In genomic region chr14:64324461-64325255, GRCh38 we compare ENCODE assay signal across 13 cellular contexts. TPM values are rescaled to one million over a fixed set of nuclear protein-coding genes. Genes with fewer than 3 reads are reported as not detected.
DNase-seq lines count a peak whose midpoint lies in the region; ATAC-seq and TF ChIP-seq lines count a peak whose summit lies in the region.
"Had no signal": no experiment of that assay in that cellular context is flagged by ENCODE, and none has a peak within 500 bp of the region (broad histone marks: within the 10 kb centered on the region; RNA-seq: fewer than 3 reads in every experiment).

No MANE protein-coding gene starts in this region.

- no peak overlapping the region for H2BK5ac ChIP-seq in trophoblast cell (ENCODE audit: low read depth, low read length, poor library complexity)

- H3K36me3 ChIP-seq in HCT116 (ENCODE audit: control insufficient read depth in 1 of 2, insufficient read depth in 2 of 2, low read length in 2 of 2) (no peaks in the 10 kb centered on the region), SJCRH30 (no peaks in the 10 kb centered on the region), trophoblast cell (ENCODE audit: control insufficient read depth in 1 of 2, insufficient read depth in 2 of 2, low read length in 2 of 2) (no peaks in the 10 kb centered on the region)
- H3K36me3 ChIP-seq: tibial nerve had no signal

- no peak for TF ChIP-seq RAD21 in HCT116 (IDR thresholded peaks at IDR 0.05; ENCODE audit: low read depth)

- H3K4ac ChIP-seq in trophoblast cell (ENCODE audit: low read depth, low read length): no peak overlapping the region

- H3K4me1 ChIP-seq in HCT116 (ENCODE audit: control insufficient read depth in 1 of 2, insufficient read depth in 2 of 2, low read length in 2 of 2) (peaks cover 9 to 10% of the 10 kb centered on the region in 2 experiments), SJCRH30 (peaks cover 11% of the 10 kb centered on the region), trophoblast cell (ENCODE audit: control insufficient read depth in 1 of 2, insufficient read depth in 2 of 2, low read length in 2 of 2) (no peaks in the 10 kb centered on the region)
- H3K4me1 ChIP-seq: tibial nerve had no signal

- peak; percentile 12 for DNase-seq in AG08396 (ENCODE audit: low spot score)
- no peak for DNase-seq in HCT116 (ENCODE audit: low read depth, low spot score)
- peak in 1 of 2 experiments; percentile 57 for DNase-seq in SJCRH30
- peak; percentile 10 for DNase-seq in fibroblast of the conjunctiva (ENCODE audit: low read depth)
- no peak for DNase-seq in NCI-H774 (lab: John Stamatoyannopoulos, UW)
- DNase-seq in cortex of kidney (lab: John Stamatoyannopoulos, UW): no peak
- no peak for DNase-seq in trophoblast cell
- DNase-seq: CD4-positive, CD25-positive, alpha-beta regulatory T cell; effector CD4-positive, alpha-beta T cell; NCI-H1092 treated with DMSO at 0.1 percent for 48 hours; right cardiac atrium had no signal

- H3K18ac ChIP-seq in trophoblast cell (ENCODE audit: low read length): no peak overlapping the region

- H2BK120ac ChIP-seq in trophoblast cell (ENCODE audit: insufficient read depth, low read length, poor library complexity): no peak overlapping the region

- H3K79me1 ChIP-seq in trophoblast cell (ENCODE audit: low read length): no peaks in the 10 kb centered on the region

- no peaks in the 10 kb centered on the region for H4K20me1 ChIP-seq in HCT116 (ENCODE audit: insufficient read depth)

- no peak overlapping the region for H4K12ac ChIP-seq in trophoblast cell (ENCODE audit: low read depth, low read length)

- H2BK12ac ChIP-seq in trophoblast cell (ENCODE audit: low read length): no peak overlapping the region

- RAD21 ChIA-PET in HCT116 (lab: Charles Lee; ENCODE audit: low non-redundant PET in 1 of 2, low total read pairs in 2 of 2, uncharacterized antibody in 2 of 2, unreplicated experiment in 2 of 2): no interaction called here

- H3K27me3 ChIP-seq in HCT116 (ENCODE audit: insufficient read depth, low read length) (no peaks in the 10 kb centered on the region), SJCRH30 (no peaks in the 10 kb centered on the region), trophoblast cell (ENCODE audit: insufficient read depth, low read length) (no peaks in the 10 kb centered on the region)
- H3K27me3 ChIP-seq: tibial nerve had no signal

- CTCF ChIA-PET in HCT116 (lab: Charles Lee): no interaction called here

- H3K79me2 ChIP-seq in HCT116 (ENCODE audit: insufficient read depth, low read length) (no peaks in the 10 kb centered on the region), trophoblast cell (ENCODE audit: control insufficient read depth, insufficient read depth, low read length, poor library complexity) (no peaks in the 10 kb centered on the region)

- no TSS peak for BruUV-seq in HCT116 (replicated peaks; lab: Mats Ljungman, UMichigan)

- H3K23ac ChIP-seq in trophoblast cell (ENCODE audit: low read length): no peak overlapping the region

- H3K9me3 ChIP-seq in HCT116 (ENCODE audit: control insufficient read depth in 1 of 2, insufficient read depth in 1 of 2, low read depth in 1 of 2, low read length in 2 of 2) (no peaks in the 10 kb centered on the region), SJCRH30 (replicated peaks) (no peaks in the 10 kb centered on the region), trophoblast cell (ENCODE audit: insufficient read depth, low read depth, low read length) (no peaks in the 10 kb centered on the region)
- H3K9me3 ChIP-seq: tibial nerve had no signal

- WGBS in trophoblast cell (ENCODE audit: extremely low coverage, insufficient coverage, insufficient read length): no CpG with 5 or more reads among the region's 2 CpGs

- H3K4me3 ChIP-seq in HCT116 (replicated peaks in 1 of 2; ENCODE audit: low read depth in 1 of 2, low read length in 2 of 2) (no peak overlapping the region), SJCRH30 (no peak overlapping the region), trophoblast cell (ENCODE audit: low read depth, low read length) (no peak overlapping the region)
- H3K4me3 ChIP-seq: tibial nerve had no signal

- H2AK5ac ChIP-seq in trophoblast cell (ENCODE audit: low read length): no peak overlapping the region

- no peak overlapping the region for H4K91ac ChIP-seq in trophoblast cell (ENCODE audit: low read depth, low read length)

- H3K14ac ChIP-seq in trophoblast cell (ENCODE audit: low read length): no peak overlapping the region

- peak overlapping the region; percentile 23 for H3K4me2 ChIP-seq in HCT116 (ENCODE audit: low read length)
- H3K4me2 ChIP-seq in trophoblast cell (ENCODE audit: low read length): no peak overlapping the region

- ATAC-seq in HCT116: peak; percentile 53; the same call in 1 of the 2 replicates
- ATAC-seq in HG03025 (IDR thresholded peaks at IDR 0.05; ENCODE audit: low FRiP score, unreplicated experiment): no peak
- ATAC-seq: right cardiac atrium had no signal

- peak overlapping the region; percentile 67 for H2AFZ ChIP-seq in HCT116 (ENCODE audit: low read depth, low read length, poor library complexity, severe bottlenecking)
- no peak overlapping the region for H2AFZ ChIP-seq in trophoblast cell (ENCODE audit: insufficient read depth, low read length, poor library complexity)

- no peaks in the 10 kb centered on the region for H3K9me2 ChIP-seq in HCT116 (ENCODE audit: insufficient read depth)

- POLR2A ChIA-PET in HCT116 (lab: Charles Lee): no interaction called here

- H3K9ac ChIP-seq in HCT116 (ENCODE audit: low read length): no peak overlapping the region
- no peak overlapping the region for H3K9ac ChIP-seq in trophoblast cell (ENCODE audit: low read length)

- no peak overlapping the region for H4K8ac ChIP-seq in trophoblast cell (ENCODE audit: low read depth, low read length)

- intact Hi-C loops in HCT116 (cut with micrococcal nuclease): no loop called here

- no peak for TF ChIP-seq CTCF in HCT116 (IDR thresholded peaks at IDR 0.05 in 2 of 3, conservative IDR thresholded peaks at IDR 0.05 in 1 of 3; ENCODE audit: borderline replicate concordance in 1 of 3, insufficient read depth in 1 of 3, low read depth in 2 of 3, low read length in 2 of 3)

- no peak for TF ChIP-seq POLR2A in HCT116 (IDR thresholded peaks at IDR 0.05; ENCODE audit: borderline replicate concordance, extremely low read depth, insufficient read depth, insufficient read length)

- H3K27ac ChIP-seq in HCT116 (ENCODE audit: low read depth, low read length) (no peak overlapping the region; the same call in 1 of the 2 replicates), SJCRH30 (peak overlapping the region; percentile 59), trophoblast cell (ENCODE audit: low read depth, low read length) (no peak overlapping the region)
- H3K27ac ChIP-seq: tibial nerve had no signal

TF ChIP-seq in HCT116, 20 proteins besides CTCF, POLR2A, EP300 and RAD21:
- peak; percentile 41 for TF ChIP-seq FOSL1 (IDR thresholded peaks at IDR 0.05; ENCODE audit: low read depth)
- TF ChIP-seq EZH2 (IDR thresholded peaks at IDR 0.05): no peak
TF ChIP-seq in HCT116: peak in this region for 1.

RNA-seq across cellular contexts. Expression of gene ESR2, which starts 30.5 kb away (rescaled TPM):
- 0.32 TPM for total RNA-seq in HCT116 (2021; ENCODE audit: unreplicated experiment)
- polyA plus RNA-seq in HCT116 (2012): 0.12 and 0.16 TPM in 2 replicates
- 11.8 and 12.1 TPM in 2 replicates for total RNA-seq in SJCRH30 (2014; rRNA removed; shearing (Covaris generic))
- polyA plus RNA-seq in trophoblast cell (2013): 0.03 and 0.06 TPM in 2 replicates
- total RNA-seq: CD4-positive, CD25-positive, alpha-beta regulatory T cell had no signal

Comparison
In these comparisons a context has a peak if more than half of its experiments do, and no peak if none do; other contexts are left out.
1. DNase-seq: peak in AG08396 (single experiment) and fibroblast of the conjunctiva (single experiment); none in HCT116 (single experiment), NCI-H774 (single experiment), cortex of kidney (single experiment) and trophoblast cell (0 of 2).